In genomic region chr2:230410263-230410662, GRCh38 we compare ENCODE assay signal across 22 cellular contexts. TPM values are rescaled to one million over a fixed set of nuclear protein-coding genes. Genes with fewer than 3 reads are reported as not detected.
DNase-seq lines count a peak whose midpoint lies in the region; ATAC-seq and TF ChIP-seq lines count a peak whose summit lies in the region.
"Had no signal": no experiment of that assay in that cellular context is flagged by ENCODE, and none has a peak within 500 bp of the region (broad histone marks: within the 10 kb centered on the region; RNA-seq: fewer than 3 reads in every experiment).

No MANE protein-coding gene starts in this region.

- ATAC-seq in stimulated activated effector memory CD8-positive, alpha-beta T cell treated with anti-CD3 and anti-CD28 coated beads, Interleukin-12 subunit alpha, Interleukin-12 subunit beta, amount 100 ng/mL, for 72 hours, result no peak
- ATAC-seq in GM19463 (IDR thresholded peaks at IDR 0.05; ENCODE audit: unreplicated experiment), result no peak
- ATAC-seq: A549, foreskin keratinocyte, left ventricle myocardium superior, WTC11 had no signal

- DNase-seq in activated CD4-positive, alpha-beta memory T cell treated with anti-CD3 and anti-CD28 coated beads, Interleukin-2, amount 10 ng/mL, durations not matched to agents 7 days and 5 days, result no peak
- no peak for DNase-seq in activated CD4-positive, alpha-beta memory T cell treated with anti-CD3 and anti-CD28 coated beads for 36 hours
- no peak for DNase-seq in CD8-positive, alpha-beta memory T cell
- DNase-seq in esophagus muscularis mucosa (ENCODE audit: extremely low spot score), result peak; percentile 72
- no peak for DNase-seq in stimulated activated effector memory CD8-positive, alpha-beta T cell treated with anti-CD3 and anti-CD28 coated beads, Interleukin-12 subunit alpha, Interleukin-12 subunit beta, amount 100 ng/mL, for 72 hours (ENCODE audit: low spot score in 2 of 2)
- no peak for DNase-seq in stimulated activated CD4-positive, alpha-beta T cell treated with anti-CD3 and anti-CD28 coated beads, Interleukin-4, amount 100 ng/mL, for 24 hours
- no peak for DNase-seq in NCI-H2227 treated with DMSO at 0.1 percent for 48 hours (lab: John Stamatoyannopoulos, UW)
- DNase-seq: DND-41, foreskin keratinocyte, GOT3, NCI-H1105 treated with DMSO at 0.1 percent for 48 hours, NCI-H2081, NCI-H345, NCI-H774 had no signal

- H3K4me1 Mint-ChIP-seq in activated CD4-positive, alpha-beta memory T cell treated with anti-CD3 and anti-CD28 coated beads, Interleukin-2, amount 10 ng/mL, durations not matched to agents 7 days and 5 days, result peaks cover 55% of the 10 kb centered on the region
- H3K4me1 Mint-ChIP-seq in activated CD4-positive, alpha-beta memory T cell treated with anti-CD3 and anti-CD28 coated beads for 36 hours (ENCODE audit: low read depth), result peaks cover 48% of the 10 kb centered on the region
- H3K4me1 Mint-ChIP-seq in CD8-positive, alpha-beta memory T cell, result peaks cover 41 to 79% (median 73%) of the 10 kb centered on the region in 3 donors
- H3K4me1 Mint-ChIP-seq in stimulated activated effector memory CD8-positive, alpha-beta T cell treated with anti-CD3 and anti-CD28 coated beads, Interleukin-12 subunit alpha, Interleukin-12 subunit beta, amount 100 ng/mL, for 72 hours, result peaks cover 53% of the 10 kb centered on the region

- CTCF ChIA-PET in activated CD4-positive, alpha-beta memory T cell treated with anti-CD3 and anti-CD28 coated beads, Interleukin-2, amount 10 ng/mL, durations not matched to agents 7 days and 5 days (lab: Charles Lee), result interaction anchor here (0.8 kb wide), 1 partner anchor 190 kb away, joined by 3 read pairs; the partner anchor contains the start of gene SP110
- CTCF ChIA-PET in activated CD4-positive, alpha-beta memory T cell treated with anti-CD3 and anti-CD28 coated beads for 36 hours (lab: Charles Lee), result no interaction called here
- CTCF ChIA-PET in CD8-positive, alpha-beta memory T cell (lab: Charles Lee), result interaction anchor here (0.8 to 2.0 kb wide), 2 partner anchors 185 to 191 kb away, joined by 3 to 5 read pairs; partner anchors contain the start of genes SP110 and SP140

- no peak overlapping the region for H3K4me3 ChIP-seq in CD8-positive, alpha-beta memory T cell (ENCODE audit: low read length)
- H3K4me3 ChIP-seq in esophagus muscularis mucosa, result no peak overlapping the region
- H3K4me3 ChIP-seq: A549 had no signal

- intact Hi-C loops in activated CD4-positive, alpha-beta memory T cell treated with anti-CD3 and anti-CD28 coated beads for 36 hours (cut with micrococcal nuclease), result loop anchor here (5.0 to 10.0 kb wide), 3 partner anchors 143 to 382 kb away; partner anchors contain the start of gene CAB39
- intact Hi-C loops in esophagus muscularis mucosa (cut with DNase I), result loop anchor here (10.0 kb wide), 2 partner anchors 185 to 385 kb away; partner anchors contain the start of gene SP140

- POLR2A ChIA-PET in activated CD4-positive, alpha-beta memory T cell treated with anti-CD3 and anti-CD28 coated beads, Interleukin-2, amount 10 ng/mL, durations not matched to agents 7 days and 5 days (lab: Charles Lee), result interaction anchor here (4.4 kb wide), 1 partner anchor 82 kb away, joined by 32 read pairs; the partner anchor contains the start of gene SP140L
- POLR2A ChIA-PET in activated CD4-positive, alpha-beta memory T cell treated with anti-CD3 and anti-CD28 coated beads for 36 hours (lab: Charles Lee), result interaction anchor here (1.2 kb wide), 1 partner anchor 13 kb away, joined by 3 read pairs; no protein-coding TSS in a partner anchor
- POLR2A ChIA-PET in CD8-positive, alpha-beta memory T cell (lab: Charles Lee), result no interaction called here

- no peak for TF ChIP-seq EP300 in esophagus muscularis mucosa (IDR thresholded peaks at IDR 0.05)

- H3K27me3 ChIP-seq in CD8-positive, alpha-beta memory T cell (ENCODE audit: insufficient read depth, low read length, poor library complexity, severe bottlenecking), result no peaks in the 10 kb centered on the region
- H3K27me3 ChIP-seq in esophagus muscularis mucosa, result no peaks in the 10 kb centered on the region
- H3K27me3 ChIP-seq: adrenal gland, foreskin keratinocyte had no signal

- no peaks in the 10 kb centered on the region for H3K9me3 ChIP-seq in CD8-positive, alpha-beta memory T cell (ENCODE audit: low read length)
- H3K9me3 ChIP-seq in esophagus muscularis mucosa, result no peaks in the 10 kb centered on the region
- H3K9me3 ChIP-seq: A549, adrenal gland had no signal

- no peaks in the 10 kb centered on the region for H3K9me3 Mint-ChIP-seq in activated CD4-positive, alpha-beta memory T cell treated with anti-CD3 and anti-CD28 coated beads, Interleukin-2, amount 10 ng/mL, durations not matched to agents 7 days and 5 days
- H3K9me3 Mint-ChIP-seq in activated CD4-positive, alpha-beta memory T cell treated with anti-CD3 and anti-CD28 coated beads for 36 hours, result peaks cover 3% of the 10 kb centered on the region
- no peaks in the 10 kb centered on the region for H3K9me3 Mint-ChIP-seq in CD8-positive, alpha-beta memory T cell
- no peaks in the 10 kb centered on the region for H3K9me3 Mint-ChIP-seq in stimulated activated effector memory CD8-positive, alpha-beta T cell treated with anti-CD3 and anti-CD28 coated beads, Interleukin-12 subunit alpha, Interleukin-12 subunit beta, amount 100 ng/mL, for 72 hours
- H3K9me3 Mint-ChIP-seq: activated T-helper 2 cell treated with anti-CD3 and anti-CD28 coated beads, Interferon-gamma antibody, Interleukin-2, Interleukin-4, amounts not matched to agents 10 μg/mL and 5 μg/mL and 100 μg/mL, durations not matched to agents 14 hours and 24 hours and 36 hours; type B pancreatic cell had no signal

- H3K4me1 ChIP-seq in CD8-positive, alpha-beta memory T cell (ENCODE audit: insufficient read depth, low read length), result peaks cover 33% of the 10 kb centered on the region
- H3K4me1 ChIP-seq in esophagus muscularis mucosa, result peaks cover 39 to 49% (median 41%) of the 10 kb centered on the region in 4 donors

- H3K27ac ChIP-seq in CD8-positive, alpha-beta memory T cell (ENCODE audit: low read depth, low read length), result no peak overlapping the region
- H3K27ac ChIP-seq in esophagus muscularis mucosa (replicated peaks in 1 of 4), result no peak overlapping the region
- H3K27ac ChIP-seq: A549, foreskin keratinocyte had no signal

- 100% methylated on average over 1 of the region's 1 CpG for WGBS in esophagus muscularis mucosa

- no peaks in the 10 kb centered on the region for H3K27me3 Mint-ChIP-seq in activated CD4-positive, alpha-beta memory T cell treated with anti-CD3 and anti-CD28 coated beads, Interleukin-2, amount 10 ng/mL, durations not matched to agents 7 days and 5 days
- H3K27me3 Mint-ChIP-seq in activated CD4-positive, alpha-beta memory T cell treated with anti-CD3 and anti-CD28 coated beads for 36 hours, result no peaks in the 10 kb centered on the region
- no peaks in the 10 kb centered on the region for H3K27me3 Mint-ChIP-seq in CD8-positive, alpha-beta memory T cell

- peaks cover 5% of the 10 kb centered on the region for H3K36me3 ChIP-seq in CD8-positive, alpha-beta memory T cell (ENCODE audit: insufficient read depth, low read length)
- no peaks in the 10 kb centered on the region for H3K36me3 ChIP-seq in esophagus muscularis mucosa
- H3K36me3 ChIP-seq: adrenal gland had no signal

- TF ChIP-seq CTCF in esophagus muscularis mucosa (IDR thresholded peaks at IDR 0.05), result no peak

- peaks cover 27% of the 10 kb centered on the region for H3K36me3 Mint-ChIP-seq in activated CD4-positive, alpha-beta memory T cell treated with anti-CD3 and anti-CD28 coated beads, Interleukin-2, amount 10 ng/mL, durations not matched to agents 7 days and 5 days (ENCODE audit: low read depth)
- peaks cover 20% of the 10 kb centered on the region for H3K36me3 Mint-ChIP-seq in activated CD4-positive, alpha-beta memory T cell treated with anti-CD3 and anti-CD28 coated beads for 36 hours
- peaks cover 3 to 29% (median 6%) of the 10 kb centered on the region in 3 donors for H3K36me3 Mint-ChIP-seq in CD8-positive, alpha-beta memory T cell
- peaks cover 9% of the 10 kb centered on the region for H3K36me3 Mint-ChIP-seq in stimulated activated effector memory CD8-positive, alpha-beta T cell treated with anti-CD3 and anti-CD28 coated beads, Interleukin-12 subunit alpha, Interleukin-12 subunit beta, amount 100 ng/mL, for 72 hours
- H3K36me3 Mint-ChIP-seq: brain, type B pancreatic cell, WTC11 had no signal

- no peak for TF ChIP-seq POLR2A in esophagus muscularis mucosa (IDR thresholded peaks at IDR 0.05; ENCODE audit: low read depth)

- no peak overlapping the region for H3K27ac Mint-ChIP-seq in activated CD4-positive, alpha-beta memory T cell treated with anti-CD3 and anti-CD28 coated beads, Interleukin-2, amount 10 ng/mL, durations not matched to agents 7 days and 5 days
- H3K27ac Mint-ChIP-seq in activated CD4-positive, alpha-beta memory T cell treated with anti-CD3 and anti-CD28 coated beads for 36 hours, result no peak overlapping the region
- peak overlapping the region; percentile 29 to 100 (median 99) for H3K27ac Mint-ChIP-seq in CD8-positive, alpha-beta memory T cell
- no peak overlapping the region for H3K27ac Mint-ChIP-seq in stimulated activated effector memory CD8-positive, alpha-beta T cell treated with anti-CD3 and anti-CD28 coated beads, Interleukin-12 subunit alpha, Interleukin-12 subunit beta, amount 100 ng/mL, for 72 hours
- H3K27ac Mint-ChIP-seq: brain, WTC11 had no signal

- peak overlapping the region; percentile 98 for H3K4me3 Mint-ChIP-seq in activated CD4-positive, alpha-beta memory T cell treated with anti-CD3 and anti-CD28 coated beads, Interleukin-2, amount 10 ng/mL, durations not matched to agents 7 days and 5 days
- H3K4me3 Mint-ChIP-seq in activated CD4-positive, alpha-beta memory T cell treated with anti-CD3 and anti-CD28 coated beads for 36 hours, result no peak overlapping the region
- H3K4me3 Mint-ChIP-seq in CD8-positive, alpha-beta memory T cell, result peak overlapping the region; percentile 38 to 100 (median 96)
- H3K4me3 Mint-ChIP-seq in stimulated activated effector memory CD8-positive, alpha-beta T cell treated with anti-CD3 and anti-CD28 coated beads, Interleukin-12 subunit alpha, Interleukin-12 subunit beta, amount 100 ng/mL, for 72 hours, result peak overlapping the region; percentile 100

RNA-seq across cellular contexts. Expression of gene SP100, which starts 5.7 kb away (rescaled TPM):
- total RNA-seq in activated CD4-positive, alpha-beta memory T cell treated with anti-CD3 and anti-CD28 coated beads, Interleukin-2, amount 10 ng/mL, durations not matched to agents 7 days and 5 days, result 100 to 1,000 TPM; 351 TPM
- total RNA-seq in activated CD4-positive, alpha-beta memory T cell treated with anti-CD3 and anti-CD28 coated beads for 36 hours, result 100 to 1,000 TPM; 152 to 157 TPM
- 10 to 100 TPM; 82.7 to 84.4 TPM for total RNA-seq in CD8-positive, alpha-beta memory T cell
- polyA plus RNA-seq in CD8-positive, alpha-beta memory T cell, result 209 TPM
- 10 to 100 TPM; 83.8 to 95.5 (median 92.1) TPM for total RNA-seq in esophagus muscularis mucosa

Comparison
In these comparisons a context has a peak if more than half of its experiments do, and no peak if none do; other contexts are left out.
1. H3K27ac Mint-ChIP-seq: peak in CD8-positive, alpha-beta memory T cell (8 of 8); none in activated CD4-positive, alpha-beta memory T cell treated with anti-CD3 and anti-CD28 coated beads, Interleukin-2, amount 10 ng/mL, durations not matched to agents 7 days and 5 days (single experiment), activated CD4-positive, alpha-beta memory T cell treated with anti-CD3 and anti-CD28 coated beads for 36 hours (single experiment) and stimulated activated effector memory CD8-positive, alpha-beta T cell treated with anti-CD3 and anti-CD28 coated beads, Interleukin-12 subunit alpha, Interleukin-12 subunit beta, amount 100 ng/mL, for 72 hours (single experiment).